1 cellular context compared by ENCODE assay signal in genomic region chr22:41311487-41311886, GRCh38.
TF ChIP-seq lines count a peak whose summit lies in the region.

No MANE protein-coding gene starts in this region.

TF ChIP-seq in IMR-90, 13 proteins besides CTCF, POLR2A, EP300 and RAD21:
- TF ChIP-seq MXI1 (IDR thresholded peaks at IDR 0.05; ENCODE audit: borderline replicate concordance, low read depth, low read length) (no peak), CHD1 (IDR thresholded peaks at IDR 0.05; ENCODE audit: low read depth, low read length) (no peak), MAZ (IDR thresholded peaks at IDR 0.05; ENCODE audit: borderline replicate concordance, low read depth, low read length) (no peak), CEBPB (IDR thresholded peaks at IDR 0.05; ENCODE audit: low read depth, low read length) (no peak), MAFK (IDR thresholded peaks at IDR 0.05; ENCODE audit: low read depth, low read length) (no peak), RFX5 (IDR thresholded peaks at IDR 0.05; ENCODE audit: low read depth, low read length) (no peak), ELK1 (IDR thresholded peaks at IDR 0.05; ENCODE audit: borderline replicate concordance, low read depth, low read length) (no peak), FOS (IDR thresholded peaks at IDR 0.05; ENCODE audit: low read depth, low read length) (no peak), NFE2L2 (IDR thresholded peaks at IDR 0.05; ENCODE audit: low read depth, low read length) (no peak), BHLHE40 (IDR thresholded peaks at IDR 0.05; ENCODE audit: low read depth, low read length) (no peak), USF2 (IDR thresholded peaks at IDR 0.05; ENCODE audit: low read depth, low read length) (no peak), SMC3 (IDR thresholded peaks at IDR 0.05; ENCODE audit: low read depth, low read length) (no peak), RCOR1 (IDR thresholded peaks at IDR 0.05; ENCODE audit: insufficient replicate concordance, low read length) (no peak)
